In genomic region chrX:24479924-24480722, GRCh38 we compare ENCODE assay signal across 1 cellular context.
A peak's percentile ranks its signal among the peaks of the same experiment; 100 is the strongest.
TF ChIP-seq lines count a peak whose summit lies in the region.

No MANE protein-coding gene starts in this region.

TF ChIP-seq in GM12878, 131 proteins besides CTCF, POLR2A, EP300 and RAD21 (continued from another document):
- peak; percentile 32 for TF ChIP-seq SKIL (IDR thresholded peaks at IDR 0.05; ENCODE audit: low read depth, poor library complexity, severe bottlenecking)
- peak; percentile 80 for TF ChIP-seq PKNOX1 (IDR thresholded peaks at IDR 0.05)
- 0 out of 2 replicates have a peak, but pooled peaks have one; percentile 18 for TF ChIP-seq ATF2 (IDR thresholded peaks at IDR 0.05; ENCODE audit: low read length)
- TF ChIP-seq MLLT1 (IDR thresholded peaks at IDR 0.05), result 0 out of 2 replicates have a peak, but pooled peaks have one; percentile 30
- peak; percentile 50; the same call in 1 of the 2 replicates for TF ChIP-seq POLR2AphosphoS5 (IDR thresholded peaks at IDR 0.05; ENCODE audit: low read length)
- TF ChIP-seq GABPA (IDR thresholded peaks at IDR 0.05; ENCODE audit: low read depth), result peak; percentile 69
- peak; percentile 68 for TF ChIP-seq RUNX3 (IDR thresholded peaks at IDR 0.05; ENCODE audit: low read length)
- peak; percentile 42; the same call in 1 of the 2 replicates for TF ChIP-seq RAD51 (IDR thresholded peaks at IDR 0.05)
- TF ChIP-seq ZBTB40 (IDR thresholded peaks at IDR 0.05; ENCODE audit: borderline replicate concordance), result peak; percentile 36; the same call in 1 of the 2 replicates
- 0 out of 2 replicates have a peak, but pooled peaks have one; percentile 11 for TF ChIP-seq CREB1 (IDR thresholded peaks at IDR 0.05; ENCODE audit: low read depth)
- 0 out of 2 replicates have a peak, but pooled peaks have one; percentile 32 for TF ChIP-seq CREM (IDR thresholded peaks at IDR 0.05; ENCODE audit: low read depth)
